In genomic region chr19:58067240-58067912, GRCh38 we compare ENCODE assay signal across 21 cellular contexts. TPM values are rescaled to one million over a fixed set of nuclear protein-coding genes. Genes with fewer than 3 reads are reported as not detected.
"Had no signal": no experiment of that assay in that cellular context is flagged by ENCODE, and none has a peak within 500 bp of the region (broad histone marks: within the 10 kb centered on the region; RNA-seq: fewer than 3 reads in every experiment).

No MANE protein-coding gene starts in this region.

- H3K4me3 Mint-ChIP-seq: activated naive CD8-positive, alpha-beta T cell treated with anti-CD3 and anti-CD28 coated beads, Interleukin-2, amount 10 ng/mL, durations not matched to agents 7 days and 5 days; neural progenitor cell; stimulated activated effector memory CD8-positive, alpha-beta T cell treated with anti-CD3 and anti-CD28 coated beads, Interleukin-12 subunit alpha, Interleukin-12 subunit beta, amount 100 ng/mL, for 72 hours had no signal

- H3K4me1 ChIP-seq: neural progenitor cell, pancreas, transverse colon had no signal

- H3K9ac ChIP-seq: neural progenitor cell had no signal

- H3K4me1 Mint-ChIP-seq: activated naive CD8-positive, alpha-beta T cell treated with anti-CD3 and anti-CD28 coated beads, Interleukin-2, amount 10 ng/mL, durations not matched to agents 7 days and 5 days; neural progenitor cell; stimulated activated effector memory CD8-positive, alpha-beta T cell treated with anti-CD3 and anti-CD28 coated beads, Interleukin-12 subunit alpha, Interleukin-12 subunit beta, amount 100 ng/mL, for 72 hours had no signal

- ATAC-seq: activated CD4-positive, CD25-positive, alpha-beta regulatory T cell treated with anti-CD3 and anti-CD28 coated beads, Interleukin-2, amount 50 U/mL, for 24 hours; pancreas; stimulated activated effector memory CD8-positive, alpha-beta T cell treated with anti-CD3 and anti-CD28 coated beads, Interleukin-12 subunit alpha, Interleukin-12 subunit beta, amount 100 ng/mL, for 72 hours had no signal

- H3K27ac Mint-ChIP-seq: activated naive CD8-positive, alpha-beta T cell treated with anti-CD3 and anti-CD28 coated beads, Interleukin-2, amount 10 ng/mL, durations not matched to agents 7 days and 5 days; neural progenitor cell; stimulated activated effector memory CD8-positive, alpha-beta T cell treated with anti-CD3 and anti-CD28 coated beads, Interleukin-12 subunit alpha, Interleukin-12 subunit beta, amount 100 ng/mL, for 72 hours had no signal

- H3K27ac ChIP-seq: dorsolateral prefrontal cortex, hepatocyte, neural progenitor cell, pancreas, transverse colon had no signal

- H3K4me3 ChIP-seq: dorsolateral prefrontal cortex, hepatocyte, neural progenitor cell, pancreas, transverse colon had no signal

- DNase-seq: activated CD4-positive, alpha-beta T cell treated with anti-CD3 and anti-CD28 coated beads, Interleukin-2, amount 50 U/mL, for 1 hour; activated naive CD4-positive, alpha-beta T cell; activated naive CD8-positive, alpha-beta T cell treated with anti-CD3 and anti-CD28 coated beads, Interleukin-2, amount 10 ng/mL, durations not matched to agents 7 days and 5 days; dorsolateral prefrontal cortex; kidney glomerular epithelial cell; pancreas; stimulated activated CD4-positive, alpha-beta T cell treated with anti-CD3 and anti-CD28 coated beads, Interleukin-12 subunit alpha, Interleukin-12 subunit beta, amount 100 ng/mL, for 4 hours; stimulated activated CD4-positive, alpha-beta T cell treated with anti-CD3 and anti-CD28 coated beads, Interleukin-2, amount 100 ng/mL, for 24 hours; substantia nigra; T-helper 1 cell; T1000; transverse colon had no signal

- H3K4me2 ChIP-seq: hepatocyte, neural progenitor cell had no signal

- H3K36me3 Mint-ChIP-seq: stimulated activated effector memory CD8-positive, alpha-beta T cell treated with anti-CD3 and anti-CD28 coated beads, Interleukin-12 subunit alpha, Interleukin-12 subunit beta, amount 100 ng/mL, for 72 hours had no signal

- H2AFZ ChIP-seq: hepatocyte, neural progenitor cell had no signal

- H3K9me3 ChIP-seq: pancreas had no signal

- FAIRE-seq: astrocyte, pancreas had no signal

- H3K27me3 ChIP-seq: dorsolateral prefrontal cortex, hepatocyte, neural progenitor cell, pancreas, transverse colon had no signal

- H3K27me3 Mint-ChIP-seq: activated naive CD8-positive, alpha-beta T cell treated with anti-CD3 and anti-CD28 coated beads, Interleukin-2, amount 10 ng/mL, durations not matched to agents 7 days and 5 days had no signal

- H3K79me2 ChIP-seq: hepatocyte had no signal

RNA-seq across cellular contexts. Expression of gene ZSCAN1, which starts 33.6 kb away (rescaled TPM):
- total RNA-seq: activated CD8-positive, alpha-beta memory T cell treated with anti-CD3 and anti-CD28 coated beads for 36 hours; activated naive CD8-positive, alpha-beta T cell treated with anti-CD3 and anti-CD28 coated beads, Interleukin-2, amount 10 ng/mL, durations not matched to agents 7 days and 5 days; astrocyte; fibroblast of villous mesenchyme; glomerular endothelial cell; myocyte; transverse colon had no signal
